1 cellular context compared by ENCODE assay signal in the genomic region with DNA sequence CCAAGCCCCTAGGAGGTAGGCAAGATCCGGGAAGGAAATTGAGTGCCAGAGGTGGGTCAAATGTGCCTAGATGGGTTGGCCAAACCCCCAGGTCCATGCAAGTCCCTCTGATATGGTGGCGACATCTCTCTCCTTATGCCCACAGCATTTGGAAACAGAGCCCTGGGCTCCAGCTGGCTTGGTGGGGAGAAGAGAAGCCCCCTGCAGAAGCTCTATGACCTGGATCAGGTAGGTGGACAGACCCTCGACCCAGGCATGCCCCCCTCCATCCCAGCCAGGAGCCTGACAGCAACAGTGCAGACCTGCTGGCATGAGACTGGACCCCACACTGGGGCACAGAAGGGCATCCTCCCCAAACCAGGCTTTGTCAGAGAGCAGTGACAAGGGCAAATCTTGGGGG.
TF ChIP-seq lines count a peak whose summit lies in the region.

No MANE protein-coding gene starts in this region.

TF ChIP-seq in H1, 55 proteins besides CTCF, POLR2A, EP300 and RAD21:
- TF ChIP-seq NRF1 (IDR thresholded peaks at IDR 0.05; ENCODE audit: low read depth, low read length), result no peak
- no peak for TF ChIP-seq ASH2L (IDR thresholded peaks at IDR 0.05; ENCODE audit: low read length)
- TF ChIP-seq CREB1 (IDR thresholded peaks at IDR 0.05), result no peak
- TF ChIP-seq FOSL1 (IDR thresholded peaks at IDR 0.05; ENCODE audit: insufficient read depth, low read depth, low read length), result no peak
- no peak for TF ChIP-seq GABPA (IDR thresholded peaks at IDR 0.05; ENCODE audit: borderline replicate concordance, insufficient read depth, low read length)
- TF ChIP-seq JUND (IDR thresholded peaks at IDR 0.05; ENCODE audit: low read length), result no peak
- TF ChIP-seq EZH2 (IDR thresholded peaks at IDR 0.05; ENCODE audit: low read depth, low read length, severe bottlenecking), result no peak
- no peak for TF ChIP-seq SP2 (IDR thresholded peaks at IDR 0.05; ENCODE audit: low read length)
- no peak for TF ChIP-seq SUZ12 (IDR thresholded peaks at IDR 0.05; ENCODE audit: low read length)
